23 cellular contexts compared by ENCODE assay signal in genomic region chr16:25390761-25391160, GRCh38.
"Had no signal": no experiment of that assay in that cellular context is flagged by ENCODE, and none has a peak within 500 bp of the region (broad histone marks: within the 10 kb centered on the region; RNA-seq: fewer than 3 reads in every experiment).

No MANE protein-coding gene starts in this region.

- H3K4me3 Mint-ChIP-seq: naive B cell; nephron; stimulated activated effector memory CD8-positive, alpha-beta T cell treated with anti-CD3 and anti-CD28 coated beads, Interleukin-12 subunit alpha, Interleukin-12 subunit beta, amount 100 ng/mL, for 72 hours had no signal

- DNase-seq: colonic mucosa; dermis blood vessel endothelial cell; esophagus squamous epithelium; foreskin melanocyte; heart left ventricle; hippocampal formation; left colon; left ventricle myocardium superior; mesendoderm; naive B cell; occipital lobe; pancreas; right cardiac atrium; small intestine; stimulated activated CD4-positive, alpha-beta T cell treated with anti-CD3 and anti-CD28 coated beads, Interleukin-12 subunit alpha, Interleukin-12 subunit beta, amount 100 ng/mL, for 4 hours; stimulated activated CD4-positive, alpha-beta T cell treated with anti-CD3 and anti-CD28 coated beads, Interleukin-4, amount 100 ng/mL, for 1 hour; stimulated activated CD8-positive, alpha-beta memory T cell treated with anti-CD3 and anti-CD28 coated beads, Interleukin-4, amount 100 ng/mL, for 48 hours; stimulated activated naive CD8-positive, alpha-beta T cell treated with anti-CD3 and anti-CD28 coated beads, Interleukin-15, Interleukin-2, amounts not matched to agents 100 U/mL and 50 U/mL, for 24 hours; thyroid gland; upper lobe of left lung had no signal

- H3K36me3 Mint-ChIP-seq: stimulated activated effector memory CD8-positive, alpha-beta T cell treated with anti-CD3 and anti-CD28 coated beads, Interleukin-12 subunit alpha, Interleukin-12 subunit beta, amount 100 ng/mL, for 72 hours had no signal

- H3K4me1 Mint-ChIP-seq: naive B cell; nephron; stimulated activated effector memory CD8-positive, alpha-beta T cell treated with anti-CD3 and anti-CD28 coated beads, Interleukin-12 subunit alpha, Interleukin-12 subunit beta, amount 100 ng/mL, for 72 hours had no signal

- FAIRE-seq: pancreas, small intestine had no signal

- H3K9me3 Mint-ChIP-seq: nephron had no signal

- H3K27ac Mint-ChIP-seq: naive B cell; nephron; progenitor cell of endocrine pancreas; stimulated activated effector memory CD8-positive, alpha-beta T cell treated with anti-CD3 and anti-CD28 coated beads, Interleukin-12 subunit alpha, Interleukin-12 subunit beta, amount 100 ng/mL, for 72 hours had no signal
